35 cellular contexts compared by ENCODE assay signal in genomic region chr16:1393613-1394176, GRCh38. TPM values are rescaled to one million over a fixed set of nuclear protein-coding genes. Genes with fewer than 3 reads are reported as not detected.
"Had no signal": no experiment of that assay in that cellular context is flagged by ENCODE, and none has a peak within 500 bp of the region (broad histone marks: within the 10 kb centered on the region; RNA-seq: fewer than 3 reads in every experiment).

No MANE protein-coding gene starts in this region.

- ATAC-seq: activated CD8-positive, alpha-beta T cell treated with anti-CD3 and anti-CD28 coated beads for 36 hours; activated naive CD4-positive, alpha-beta T cell treated with anti-CD3 and anti-CD28 coated beads, Interleukin-2, amount 50 U/mL, for 72 hours; activated T-cell treated with anti-CD3 and anti-CD28 coated beads, Interleukin-2, amount 50 U/mL, for 4 hours; activated T-cell treated with anti-CD3 and anti-CD28 coated beads, Interleukin-2, amount 50 U/mL, for 72 hours; activated T-helper 17 cell treated with anti-CD3 and anti-CD28 coated beads, Interleukin-2, amount 50 U/mL, for 72 hours had no signal

- H3K4me3 ChIP-seq: adrenal gland, ascending aorta, cardiac muscle cell had no signal

- H3K27me3 ChIP-seq: adrenal gland, ascending aorta, cardiac muscle cell had no signal

- FAIRE-seq: TTC549 had no signal

- H3K4me1 ChIP-seq: adrenal gland, ascending aorta had no signal

- DNase-seq: activated B cell treated with CpG ODN at 0.5 μM for 24 hours; activated CD4-positive, alpha-beta memory T cell treated with anti-CD3 and anti-CD28 coated beads for 36 hours; activated CD4-positive, alpha-beta T cell treated with anti-CD3 and anti-CD28 coated beads for 4 hours; activated CD4-positive, alpha-beta T cell treated with anti-CD3 and anti-CD28 coated beads, Interleukin-2, amount 10 ng/mL, durations not matched to agents 24 days and 14 days; activated CD4-positive, alpha-beta T cell treated with anti-CD3 and anti-CD28 coated beads, Interleukin-2, amount 50 U/mL, for 1 hour; activated CD4-positive, alpha-beta T cell treated with anti-CD3 and anti-CD28 coated beads, Interleukin-2, amount 50 U/mL, for 4 hours; activated CD4-positive, CD25-positive, alpha-beta regulatory T cell treated with anti-CD3 and anti-CD28 coated beads, Interleukin-2, amount 50 U/mL, for 72 hours; activated CD8-positive, alpha-beta memory T cell treated with anti-CD3 and anti-CD28 coated beads, Interleukin-2, amount 50 U/mL, for 4 hours; activated CD8-positive, alpha-beta T cell treated with anti-CD3 and anti-CD28 coated beads for 36 hours; activated effector memory CD4-positive, alpha-beta T cell treated with anti-CD3 and anti-CD28 coated beads, Interleukin-2, amount 50 U/mL, for 16 hours; activated gamma-delta T cell treated with Interleukin-2 at 50 U/mL for 16 hours; activated naive CD4-positive, alpha-beta T cell; activated naive CD4-positive, alpha-beta T cell treated with anti-CD3 and anti-CD28 coated beads for 36 hours; activated naive CD4-positive, alpha-beta T cell treated with anti-CD3 and anti-CD28 coated beads, Interleukin-2, amount 50 U/mL, for 16 hours; activated naive CD8-positive, alpha-beta T cell treated with anti-CD3 and anti-CD28 coated beads for 36 hours; activated T-cell treated with anti-CD3 and anti-CD28 coated beads for 4 hours; activated T-cell treated with anti-CD3 and anti-CD28 coated beads, Interleukin-2, amount 50 U/mL, for 1 hour; activated T-cell treated with anti-CD3 and anti-CD28 coated beads, Interleukin-2, amount 50 U/mL, for 4 hours; activated T-cell treated with anti-CD3 and anti-CD28 coated beads, Interleukin-2, amount 50 U/mL, for 72 hours; adrenal gland; amniotic stem cell; anterior cingulate cortex; caudate nucleus; cerebellar nuclear complex; T-helper 2 cell; T-helper 9 cell had no signal

- H3K27ac ChIP-seq: adrenal gland, ascending aorta, cardiac muscle cell, VCaP had no signal

- H3K9me3 ChIP-seq: adrenal gland, ascending aorta had no signal

RNA-seq across cellular contexts. Expression of gene PERCC1, which starts 37.2 kb away (rescaled TPM):
- total RNA-seq: activated CD4-positive, alpha-beta memory T cell treated with anti-CD3 and anti-CD28 coated beads for 36 hours; activated CD4-positive, alpha-beta T cell treated with anti-CD3 and anti-CD28 coated beads, Interleukin-2, amount 10 ng/mL, durations not matched to agents 24 days and 14 days; activated T-helper 1 cell treated with anti-CD3 and anti-CD28 coated beads, Interleukin-12 subunit alpha, Interleukin-12 subunit beta, Interleukin-2, Interleukin-4 antibody, amounts not matched to agents 30 ng/mL and 10 ng/mL and 1 ng/mL, durations not matched to agents 14 hours and 24 hours and 36 hours; activated T-helper 17 cell treated with anti-CD3 and anti-CD28 coated beads, Interleukin-2, amount 50 U/mL, for 72 hours; ascending aorta; bronchial epithelial cell; chondrocyte had no signal
- polyA plus RNA-seq: adrenal gland, cardiac muscle cell had no signal
